16 cellular contexts compared by ENCODE assay signal in genomic region chr12:15423629-15424028, GRCh38.
A peak's percentile ranks its signal among the peaks of the same experiment; 100 is the strongest.
DNase-seq lines count a peak whose midpoint lies in the region; ATAC-seq and TF ChIP-seq lines count a peak whose summit lies in the region.
"Had no signal": no experiment of that assay in that cellular context is flagged by ENCODE, and none has a peak within 500 bp of the region (broad histone marks: within the 10 kb centered on the region; RNA-seq: fewer than 3 reads in every experiment).

No MANE protein-coding gene starts in this region.

- no peak overlapping the region for H3K18ac ChIP-seq in IMR-90 (ENCODE audit: low read depth, low read length)

- H3K27ac ChIP-seq in IMR-90 (ENCODE audit: insufficient read depth, low read length): no peak overlapping the region
- no peak overlapping the region for H3K27ac ChIP-seq in foreskin keratinocyte
- H3K27ac ChIP-seq in gastroesophageal sphincter: no peak overlapping the region
- H3K27ac ChIP-seq: psoas muscle had no signal

- no CpG with 5 or more reads among the region's 2 CpGs for whole genome bisulfite sequencing in IMR-90 (ENCODE audit: extremely low coverage in 2 of 2, insufficient read length in 1 of 2), 2 experiments
- 47 to 53% methylated on average over 2 of the region's 2 CpGs for WGBS in lower leg skin, 2 donors
- 64 to 78% methylated on average over 2 of the region's 2 CpGs for WGBS in gastroesophageal sphincter (ENCODE audit: low coverage in 1 of 2), 2 donors

- no peak overlapping the region for H3K4ac ChIP-seq in IMR-90 (ENCODE audit: low read depth, low read length)

- H3K4me1 Mint-ChIP-seq in activated T-helper 1 cell treated with anti-CD3 and anti-CD28 coated beads, Interleukin-12 subunit alpha, Interleukin-12 subunit beta, Interleukin-2, Interleukin-4 antibody, amounts not matched to agents 30 ng/mL and 10 ng/mL and 1 ng/mL, durations not matched to agents 14 hours and 24 hours and 36 hours (ENCODE audit: low read depth): no peaks in the 10 kb centered on the region
- H3K4me1 Mint-ChIP-seq: naive thymus-derived CD8-positive, alpha-beta T cell had no signal

- no peaks in the 10 kb centered on the region for H3K27me3 ChIP-seq in IMR-90 (ENCODE audit: control insufficient read depth, insufficient read depth, low read length)
- H3K27me3 ChIP-seq in foreskin keratinocyte: no peaks in the 10 kb centered on the region
- no peaks in the 10 kb centered on the region for H3K27me3 ChIP-seq in gastroesophageal sphincter

- no TSS peak for BruUV-seq in IMR-90 (replicated peaks; lab: Mats Ljungman, UMichigan)

- H4K20me1 ChIP-seq in IMR-90 (ENCODE audit: insufficient read depth, low read length): no peaks in the 10 kb centered on the region

- no peak overlapping the region for H3K27ac Mint-ChIP-seq in activated T-helper 1 cell treated with anti-CD3 and anti-CD28 coated beads, Interleukin-12 subunit alpha, Interleukin-12 subunit beta, Interleukin-2, Interleukin-4 antibody, amounts not matched to agents 30 ng/mL and 10 ng/mL and 1 ng/mL, durations not matched to agents 14 hours and 24 hours and 36 hours
- H3K27ac Mint-ChIP-seq: activated naive CD4-positive, alpha-beta T cell treated with anti-CD3 and anti-CD28 coated beads for 36 hours; naive thymus-derived CD8-positive, alpha-beta T cell had no signal

- H2BK120ac ChIP-seq in IMR-90 (ENCODE audit: low read depth, low read length): no peak overlapping the region

- H3K23ac ChIP-seq in IMR-90 (ENCODE audit: low read depth, low read length): no peak overlapping the region

- H2AK5ac ChIP-seq in IMR-90 (ENCODE audit: low read depth, low read length): no peak overlapping the region

- TF ChIP-seq POLR2A in IMR-90 (IDR thresholded peaks at IDR 0.05; ENCODE audit: low read depth, low read length) (no peak), lower leg skin (IDR thresholded peaks at IDR 0.05) (no peak), gastroesophageal sphincter (IDR thresholded peaks at IDR 0.05) (no peak)

- in situ Hi-C loops in IMR-90 (cut with MboI; ENCODE audit: low sequenced_read_pairs): no loop called here

- POLR2A ChIA-PET in IMR-90 (lab: Charles Lee; ENCODE audit: unreplicated experiment) (no interaction called here), HEK293T (lab: Yijun Ruan, JAX) (no interaction called here)

- TF ChIP-seq EP300 in gastroesophageal sphincter (IDR thresholded peaks at IDR 0.05): no peak

- H3K4me3 ChIP-seq in IMR-90 (ENCODE audit: insufficient read depth, low read depth, low read length): no peak overlapping the region
- H3K4me3 ChIP-seq in lower leg skin (ENCODE audit: low read depth, poor library complexity, severe bottlenecking): no peak overlapping the region
- H3K4me3 ChIP-seq in gastroesophageal sphincter: no peak overlapping the region
- H3K4me3 ChIP-seq: lung, psoas muscle had no signal

- no peaks in the 10 kb centered on the region for H3K9me3 Mint-ChIP-seq in activated T-helper 1 cell treated with anti-CD3 and anti-CD28 coated beads, Interleukin-12 subunit alpha, Interleukin-12 subunit beta, Interleukin-2, Interleukin-4 antibody, amounts not matched to agents 30 ng/mL and 10 ng/mL and 1 ng/mL, durations not matched to agents 14 hours and 24 hours and 36 hours
- H3K9me3 Mint-ChIP-seq: activated naive CD4-positive, alpha-beta T cell treated with anti-CD3 and anti-CD28 coated beads for 36 hours; naive thymus-derived CD8-positive, alpha-beta T cell had no signal

- dilution Hi-C loops in IMR-90 (cut with HindIII; ENCODE audit: low sequenced_read_pairs, unreplicated experiment): no loop called here

- no peak overlapping the region for H2AK9ac ChIP-seq in IMR-90 (replicated peaks; ENCODE audit: low read depth, low read length, poor library complexity)

- no peaks in the 10 kb centered on the region for H3K9me1 ChIP-seq in IMR-90 (ENCODE audit: insufficient read depth, low read length)

- H2BK15ac ChIP-seq in IMR-90 (ENCODE audit: low read depth, low read length): no peak overlapping the region

- no peak for TF ChIP-seq RAD21 in IMR-90 (IDR thresholded peaks at IDR 0.05; ENCODE audit: low read length)

- no peaks in the 10 kb centered on the region for H3K27me3 Mint-ChIP-seq in activated T-helper 1 cell treated with anti-CD3 and anti-CD28 coated beads, Interleukin-12 subunit alpha, Interleukin-12 subunit beta, Interleukin-2, Interleukin-4 antibody, amounts not matched to agents 30 ng/mL and 10 ng/mL and 1 ng/mL, durations not matched to agents 14 hours and 24 hours and 36 hours (ENCODE audit: insufficient read depth)

- H2AFZ ChIP-seq in IMR-90 (replicated peaks; ENCODE audit: low read length, poor library complexity): no peak overlapping the region

- intact Hi-C loops in IMR-90 (cut with micrococcal nuclease): no loop called here
- intact Hi-C loops in activated T-helper 1 cell treated with anti-CD3 and anti-CD28 coated beads, Interleukin-12 subunit alpha, Interleukin-12 subunit beta, Interleukin-2, Interleukin-4 antibody, amounts not matched to agents 30 ng/mL and 10 ng/mL and 1 ng/mL, durations not matched to agents 14 hours and 24 hours and 36 hours (cut with micrococcal nuclease): no loop called here
- intact Hi-C loops in lower leg skin (cut with DNase I; ENCODE audit: low total_unique reads): no loop called here

- no peak overlapping the region for H3K4me2 ChIP-seq in IMR-90 (ENCODE audit: low read depth, low read length)

- peak; percentile 49 for DNase-seq in DMS53 treated with DMSO at 0.1 percent for 48 hours (lab: John Stamatoyannopoulos, UW; ENCODE audit: unreplicated experiment)
- no peak for DNase-seq in IMR-90
- DNase-seq in amniotic epithelial cell (ENCODE audit: low read depth): peak; percentile 3
- DNase-seq in foreskin keratinocyte: peak; percentile 17 to 60
- no peak for DNase-seq in activated T-helper 1 cell treated with anti-CD3 and anti-CD28 coated beads, Interleukin-12 subunit alpha, Interleukin-12 subunit beta, Interleukin-2, Interleukin-4 antibody, amounts not matched to agents 30 ng/mL and 10 ng/mL and 1 ng/mL, durations not matched to agents 14 hours and 24 hours and 36 hours (ENCODE audit: low spot score)
- DNase-seq in lower leg skin (ENCODE audit: low spot score in 2 of 2): no peak
- DNase-seq in HEK293T (ENCODE audit: extremely low spot score): no peak
- DNase-seq: activated CD8-positive, alpha-beta memory T cell treated with anti-CD3 and anti-CD28 coated beads, Interleukin-2, amount 50 U/mL, for 48 hours; activated naive CD4-positive, alpha-beta T cell treated with anti-CD3 and anti-CD28 coated beads for 36 hours; naive thymus-derived CD8-positive, alpha-beta T cell; NCI-H2029 treated with DMSO at 0.1 percent for 48 hours; NCI-H526 treated with DMSO at 0.1 percent for 48 hours; psoas muscle had no signal

- H4K5ac ChIP-seq in IMR-90 (ENCODE audit: low read depth, low read length): no peak overlapping the region

- no peak overlapping the region for H2BK20ac ChIP-seq in IMR-90 (ENCODE audit: low read depth, low read length)

- H4K91ac ChIP-seq in IMR-90 (ENCODE audit: insufficient read depth, low read depth, low read length): no peak overlapping the region

- no peak overlapping the region for H4K8ac ChIP-seq in IMR-90 (ENCODE audit: low read depth in 2 of 2, low read length in 2 of 2)

- H3K4me3 Mint-ChIP-seq in activated T-helper 1 cell treated with anti-CD3 and anti-CD28 coated beads, Interleukin-12 subunit alpha, Interleukin-12 subunit beta, Interleukin-2, Interleukin-4 antibody, amounts not matched to agents 30 ng/mL and 10 ng/mL and 1 ng/mL, durations not matched to agents 14 hours and 24 hours and 36 hours: no peak overlapping the region
- H3K4me3 Mint-ChIP-seq: activated naive CD4-positive, alpha-beta T cell treated with anti-CD3 and anti-CD28 coated beads for 36 hours; naive thymus-derived CD8-positive, alpha-beta T cell had no signal

- H3K36me3 Mint-ChIP-seq in activated T-helper 1 cell treated with anti-CD3 and anti-CD28 coated beads, Interleukin-12 subunit alpha, Interleukin-12 subunit beta, Interleukin-2, Interleukin-4 antibody, amounts not matched to agents 30 ng/mL and 10 ng/mL and 1 ng/mL, durations not matched to agents 14 hours and 24 hours and 36 hours (ENCODE audit: low read depth): no peaks in the 10 kb centered on the region
- H3K36me3 Mint-ChIP-seq: naive thymus-derived CD8-positive, alpha-beta T cell had no signal

- H3K79me1 ChIP-seq in IMR-90 (ENCODE audit: low read depth in 1 of 2, low read length in 2 of 2): no peaks in the 10 kb centered on the region

- no peak overlapping the region for H3K9ac ChIP-seq in IMR-90 (ENCODE audit: low read depth, low read length)

- no peaks in the 10 kb centered on the region for H3K9me3 ChIP-seq in IMR-90 (ENCODE audit: control insufficient read depth, insufficient read depth, low read length)
- H3K9me3 ChIP-seq in gastroesophageal sphincter: no peaks in the 10 kb centered on the region
- H3K9me3 ChIP-seq: psoas muscle had no signal

- TF ChIP-seq CTCF in IMR-90 (conservative IDR thresholded peaks at IDR 0.05; ENCODE audit: low read depth, low read length) (no peak), foreskin keratinocyte (conservative IDR thresholded peaks at IDR 0.05) (no peak), lower leg skin (IDR thresholded peaks at IDR 0.05) (no peak), gastroesophageal sphincter (IDR thresholded peaks at IDR 0.05) (no peak)

- no peaks in the 10 kb centered on the region for H3K36me3 ChIP-seq in IMR-90 (ENCODE audit: control insufficient read depth, insufficient read depth, low read length)
- no peaks in the 10 kb centered on the region for H3K36me3 ChIP-seq in gastroesophageal sphincter

- H3K4me1 ChIP-seq in IMR-90 (ENCODE audit: control insufficient read depth, insufficient read depth, low read length) (no peaks in the 10 kb centered on the region), foreskin keratinocyte (no peaks in the 10 kb centered on the region), gastroesophageal sphincter (no peaks in the 10 kb centered on the region)
- H3K4me1 ChIP-seq: psoas muscle had no signal

- ATAC-seq in IMR-90 (ENCODE audit: low read depth) (no peak), foreskin keratinocyte (peak; percentile 65), gastroesophageal sphincter (no peak)
- ATAC-seq: naive thymus-derived CD8-positive, alpha-beta T cell; psoas muscle; Right ventricle myocardium inferior had no signal

- H3K56ac ChIP-seq in IMR-90 (ENCODE audit: extremely low read depth, insufficient read depth, low read length): no peak overlapping the region

- CTCF ChIA-PET in IMR-90 (lab: Yijun Ruan, JAX): no interaction called here
- CTCF ChIA-PET in HEK293T (lab: Yijun Ruan, JAX): no interaction called here

- H3K14ac ChIP-seq in IMR-90 (replicated peaks; ENCODE audit: low read depth, low read length): no peak overlapping the region

- no peak overlapping the region for H2BK5ac ChIP-seq in IMR-90 (ENCODE audit: low read depth, low read length, poor library complexity, severe bottlenecking)

TF ChIP-seq in IMR-90, 13 proteins besides CTCF, POLR2A, EP300 and RAD21:
- TF ChIP-seq SMC3 (IDR thresholded peaks at IDR 0.05; ENCODE audit: low read depth, low read length) (no peak), BHLHE40 (IDR thresholded peaks at IDR 0.05; ENCODE audit: low read depth, low read length) (no peak), CEBPB (IDR thresholded peaks at IDR 0.05; ENCODE audit: low read depth, low read length) (peak; percentile 43)
TF ChIP-seq in IMR-90: peak in this region for 1.

TF ChIP-seq in HEK293T, 16 proteins besides CTCF, POLR2A, EP300 and RAD21:
- no peak for TF ChIP-seq SP1 (IDR thresholded peaks at IDR 0.05)

Comparison
In these comparisons a context has a peak if more than half of its experiments do, and no peak if none do; other contexts are left out.
1. DNase-seq: peak in DMS53 treated with DMSO at 0.1 percent for 48 hours (single experiment), amniotic epithelial cell (single experiment) and foreskin keratinocyte (2 of 2); none in IMR-90 (single experiment), activated T-helper 1 cell treated with anti-CD3 and anti-CD28 coated beads, Interleukin-12 subunit alpha, Interleukin-12 subunit beta, Interleukin-2, Interleukin-4 antibody, amounts not matched to agents 30 ng/mL and 10 ng/mL and 1 ng/mL, durations not matched to agents 14 hours and 24 hours and 36 hours (single experiment), lower leg skin (0 of 2) and HEK293T (single experiment).